ENCODE assay signal across 19 cellular contexts in the genomic region with DNA sequence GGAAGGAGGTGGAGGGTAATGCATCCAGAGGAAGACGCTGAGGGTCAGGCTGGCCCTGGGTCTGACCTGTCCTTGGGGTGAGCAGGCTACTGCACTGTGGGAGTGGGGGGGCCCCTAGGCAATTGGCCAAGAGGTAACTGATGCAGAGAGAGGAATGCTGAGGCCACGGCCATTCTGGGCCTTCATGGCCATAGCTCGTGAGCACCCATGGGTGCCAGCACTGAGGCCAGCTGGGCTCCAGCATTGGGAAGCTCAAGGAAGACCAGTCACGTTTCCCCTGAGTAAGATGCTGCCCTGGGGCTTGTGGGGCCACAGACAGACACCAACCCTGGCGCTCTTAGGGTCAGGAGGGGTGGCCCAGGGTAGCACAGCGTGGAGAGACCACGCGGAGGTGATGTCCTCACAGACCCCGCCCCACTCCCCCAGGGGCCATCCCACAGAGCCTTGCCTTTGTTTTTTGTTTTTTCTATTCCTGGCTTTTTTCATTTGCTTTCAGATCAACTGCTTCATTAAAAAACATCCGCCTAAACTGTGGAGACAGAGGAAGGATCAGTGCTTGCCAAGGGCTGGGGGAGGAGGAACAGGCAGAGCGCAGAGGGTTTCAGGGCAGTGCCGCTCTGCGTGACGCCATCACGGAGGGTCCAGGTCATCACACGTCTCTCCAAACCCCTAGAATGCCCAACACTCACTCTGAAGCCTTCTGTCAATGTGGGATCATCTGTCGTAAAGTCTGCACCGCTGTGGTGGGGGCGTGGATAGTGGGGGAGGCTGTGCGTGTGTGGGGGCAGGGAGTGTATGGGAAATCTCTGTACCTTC.
DNase-seq lines count a peak whose midpoint lies in the region; ATAC-seq and TF ChIP-seq lines count a peak whose summit lies in the region.
"Had no signal": no experiment of that assay in that cellular context is flagged by ENCODE, and none has a peak within 500 bp of the region (broad histone marks: within the 10 kb centered on the region; RNA-seq: fewer than 3 reads in every experiment).

No MANE protein-coding gene starts in this region.

- no peak overlapping the region for H3K9ac ChIP-seq in BLaER1

- H3K27ac ChIP-seq in BLaER1, result no peak overlapping the region
- H3K27ac ChIP-seq in CD8-positive, alpha-beta T cell (ENCODE audit: low read depth, low read length), result no peak overlapping the region
- H3K27ac ChIP-seq: cardiac muscle cell, left lung had no signal

- CTCF ChIA-PET in CD8-positive, alpha-beta T cell (lab: Charles Lee), result no interaction called here

- H3K4me3 Mint-ChIP-seq in CD8-positive, alpha-beta T cell, result no peak overlapping the region
- no peak overlapping the region for H3K4me3 Mint-ChIP-seq in nephron progenitor cell
- no peak overlapping the region for H3K4me3 Mint-ChIP-seq in stimulated activated naive B cell treated with anti-CD40 and anti-IgM and Interleukin-4, amounts not matched to agents 10 μg/mL and 1 μg/mL and 100 μg/mL, for 72 hours
- H3K4me3 Mint-ChIP-seq: GM23338 had no signal

- peak overlapping the region; percentile 8 for H3K27ac Mint-ChIP-seq in CD8-positive, alpha-beta T cell
- H3K27ac Mint-ChIP-seq in nephron progenitor cell, result peak overlapping the region; percentile 83
- H3K27ac Mint-ChIP-seq in stimulated activated naive B cell treated with anti-CD40 and anti-IgM and Interleukin-4, amounts not matched to agents 10 μg/mL and 1 μg/mL and 100 μg/mL, for 72 hours, result no peak overlapping the region
- H3K27ac Mint-ChIP-seq: GM23338 had no signal

- H3K9me3 ChIP-seq in BLaER1, result no peaks in the 10 kb centered on the region
- H3K9me3 ChIP-seq in CD8-positive, alpha-beta T cell (ENCODE audit: low read length), result no peaks in the 10 kb centered on the region
- H3K9me3 ChIP-seq: left lung had no signal

- H3K36me3 Mint-ChIP-seq in CD8-positive, alpha-beta T cell, result no peaks in the 10 kb centered on the region
- no peaks in the 10 kb centered on the region for H3K36me3 Mint-ChIP-seq in nephron progenitor cell (ENCODE audit: low read depth)
- H3K36me3 Mint-ChIP-seq in stimulated activated naive B cell treated with anti-CD40 and anti-IgM and Interleukin-4, amounts not matched to agents 10 μg/mL and 1 μg/mL and 100 μg/mL, for 72 hours, result no peaks in the 10 kb centered on the region

- intact Hi-C loops in CD8-positive, alpha-beta T cell (cut with DNase I, micrococcal nuclease), result loop anchor here in 1 of 2 experiments (10.0 kb wide), 1 partner anchor 391 kb away; the partner anchor contains the start of gene PKNOX1

- no peaks in the 10 kb centered on the region for H3K36me3 ChIP-seq in BLaER1
- no peaks in the 10 kb centered on the region for H3K36me3 ChIP-seq in CD8-positive, alpha-beta T cell (ENCODE audit: insufficient read depth, low read length)
- H3K36me3 ChIP-seq: cardiac muscle cell, left lung had no signal

- DNase-seq in CD8-positive, alpha-beta T cell, result no peak
- peak; percentile 43 for DNase-seq in epidermal melanocyte (ENCODE audit: insufficient read length, low spot score)
- DNase-seq in nephron progenitor cell, result no peak
- no peak for DNase-seq in stimulated activated naive B cell treated with anti-CD40 and anti-IgM and Interleukin-4, amounts not matched to agents 10 μg/mL and 1 μg/mL and 100 μg/mL, for 72 hours
- DNase-seq in cerebellum (ENCODE audit: low spot score), result no peak
- no peak for DNase-seq in NK-92 treated with Interleukin-12 subunit alpha and Interleukin-12 subunit beta, amount 100 ng/mL, for 24 hours (lab: John Stamatoyannopoulos, UW)
- DNase-seq: aorta; MV-4-11; NCI-H1694 treated with DMSO at 0.1 percent for 48 hours; retina; SIG-M5; stimulated activated CD4-positive, alpha-beta T cell treated with anti-CD3 and anti-CD28 coated beads, Interleukin-2, amount 100 ng/mL, for 24 hours; trophoblast cell had no signal

- H3K9me3 Mint-ChIP-seq in CD8-positive, alpha-beta T cell, result no peaks in the 10 kb centered on the region
- H3K9me3 Mint-ChIP-seq in nephron progenitor cell, result no peaks in the 10 kb centered on the region
- H3K9me3 Mint-ChIP-seq in stimulated activated naive B cell treated with anti-CD40 and anti-IgM and Interleukin-4, amounts not matched to agents 10 μg/mL and 1 μg/mL and 100 μg/mL, for 72 hours, result no peaks in the 10 kb centered on the region
- H3K9me3 Mint-ChIP-seq: activated naive CD4-positive, alpha-beta T cell treated with anti-CD3 and anti-CD28 coated beads, Interleukin-2, amount 50 U/mL, for 72 hours; GM23338 had no signal

- peak overlapping the region; percentile 92 for H3K4me2 ChIP-seq in BLaER1
- H3K4me2 ChIP-seq: GM23338, smooth muscle cell had no signal

- no peaks in the 10 kb centered on the region for H3K27me3 Mint-ChIP-seq in CD8-positive, alpha-beta T cell (ENCODE audit: low read depth)
- peaks cover 9% of the 10 kb centered on the region for H3K27me3 Mint-ChIP-seq in nephron progenitor cell (ENCODE audit: low read depth, poor library complexity)
- no peaks in the 10 kb centered on the region for H3K27me3 Mint-ChIP-seq in stimulated activated naive B cell treated with anti-CD40 and anti-IgM and Interleukin-4, amounts not matched to agents 10 μg/mL and 1 μg/mL and 100 μg/mL, for 72 hours

- H3K4me1 Mint-ChIP-seq in CD8-positive, alpha-beta T cell (ENCODE audit: low read depth), result peaks cover 22% of the 10 kb centered on the region
- peaks cover 87% of the 10 kb centered on the region for H3K4me1 Mint-ChIP-seq in nephron progenitor cell
- H3K4me1 Mint-ChIP-seq in stimulated activated naive B cell treated with anti-CD40 and anti-IgM and Interleukin-4, amounts not matched to agents 10 μg/mL and 1 μg/mL and 100 μg/mL, for 72 hours, result peaks cover 43 to 53% of the 10 kb centered on the region in 2 donors

- ATAC-seq in CD8-positive, alpha-beta T cell, result no peak
- no peak for ATAC-seq in stimulated activated naive B cell treated with anti-CD40 and anti-IgM and Interleukin-4, amounts not matched to agents 10 μg/mL and 1 μg/mL and 100 μg/mL, for 72 hours (replicated peaks)
- ATAC-seq: activated naive CD4-positive, alpha-beta T cell treated with anti-CD3 and anti-CD28 coated beads, Interleukin-2, amount 50 U/mL, for 72 hours; GM23338; left lung had no signal

- no peaks in the 10 kb centered on the region for H3K27me3 ChIP-seq in BLaER1
- no peaks in the 10 kb centered on the region for H3K27me3 ChIP-seq in CD8-positive, alpha-beta T cell (ENCODE audit: insufficient read depth, low read length)
- H3K27me3 ChIP-seq: cardiac muscle cell had no signal

- peaks cover 98% of the 10 kb centered on the region for H3K4me1 ChIP-seq in BLaER1
- H3K4me1 ChIP-seq in CD8-positive, alpha-beta T cell (ENCODE audit: insufficient read depth, low read length), result peaks cover 26% of the 10 kb centered on the region

- POLR2A ChIA-PET in CD8-positive, alpha-beta T cell (lab: Charles Lee), result no interaction called here

- no peak for TF ChIP-seq CTCF in CD8-positive, alpha-beta T cell (IDR thresholded peaks at IDR 0.05)
- no peak for TF ChIP-seq CTCF in nephron progenitor cell (IDR thresholded peaks at IDR 0.05)

- H3K4me3 ChIP-seq in BLaER1, result no peak overlapping the region
- H3K4me3 ChIP-seq in CD8-positive, alpha-beta T cell (ENCODE audit: low read depth, low read length), result no peak overlapping the region
- H3K4me3 ChIP-seq: cardiac muscle cell, GM23338, left lung, smooth muscle cell had no signal

- H4K20me1 ChIP-seq in BLaER1, result no peaks in the 10 kb centered on the region
